Comparison of ENCODE assay signal across 17 cellular contexts in the genomic region with DNA sequence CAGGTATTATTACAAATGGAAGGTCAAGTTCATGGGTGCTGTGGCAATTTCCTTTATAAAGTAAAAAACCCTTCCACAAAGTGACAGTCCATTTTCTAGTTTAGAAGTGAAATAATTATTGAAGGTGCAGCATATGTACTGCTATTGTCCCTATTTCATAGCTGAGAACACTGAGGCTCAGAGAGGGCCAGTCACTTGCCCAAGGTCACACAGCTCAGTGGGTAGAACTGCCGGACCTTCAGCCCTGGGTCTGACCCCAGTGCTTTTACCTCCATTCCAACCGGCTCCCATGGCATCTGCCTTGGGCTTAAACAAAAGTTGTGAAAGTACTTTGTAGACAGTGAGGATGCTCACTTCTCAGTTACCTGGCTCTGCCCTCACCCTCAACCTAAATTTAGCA.
"Had no signal": no experiment of that assay in that cellular context is flagged by ENCODE, and none has a peak within 500 bp of the region (broad histone marks: within the 10 kb centered on the region; RNA-seq: fewer than 3 reads in every experiment).

No MANE protein-coding gene starts in this region.

- H3K9ac ChIP-seq: SK-N-SH had no signal

- H3K27me3 ChIP-seq: MG63 had no signal

- H3K9me3 ChIP-seq: MG63, SK-N-SH had no signal

- H3K4me2 ChIP-seq: SK-N-SH had no signal

- H3K4me3 ChIP-seq: MG63 had no signal

- H3K9me2 ChIP-seq: SK-N-SH had no signal

- DNase-seq: Karpas-422, MG63, NCI-H1092 treated with DMSO at 0.1 percent for 48 hours, NCI-H1417, NCI-H1436 treated with DMSO at 0.1 percent for 48 hours, NCI-H1694, NCI-H187 treated with DMSO at 0.1 percent for 48 hours, NCI-H2029 treated with DMSO at 0.1 percent for 48 hours, NCI-H2227 treated with DMSO at 0.1 percent for 48 hours, NCI-H446, NCI-H510A, NCI-H524 treated with DMSO at 0.1 percent for 48 hours, NCI-H69, NCI-H774, RPMI8226, SHP77, SK-N-SH had no signal

- H3K36me3 ChIP-seq: MG63 had no signal
